In the genomic region with DNA sequence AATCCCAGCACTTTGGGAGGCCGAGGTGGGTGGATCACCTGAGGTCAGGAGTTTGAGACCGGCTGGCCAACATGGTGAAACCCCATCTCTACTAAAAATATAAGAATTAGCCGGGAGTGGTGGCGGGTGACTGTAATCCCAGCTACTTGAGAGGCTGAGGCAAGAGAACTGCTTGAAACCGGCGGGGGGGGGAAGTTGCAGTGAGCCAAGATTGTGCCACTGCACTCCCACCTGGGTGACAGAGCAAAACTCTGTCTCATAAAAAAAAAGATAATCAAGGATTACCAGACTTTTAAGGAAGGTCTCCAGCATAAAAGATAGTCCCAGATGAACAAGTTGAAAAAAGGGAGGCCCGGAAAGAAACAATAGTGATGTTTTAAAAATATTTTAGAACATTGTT, we compare ENCODE assay signal across 7 cellular contexts. TPM values are rescaled to one million over a fixed set of nuclear protein-coding genes. Genes with fewer than 3 reads are reported as not detected.
"Had no signal": no experiment of that assay in that cellular context is flagged by ENCODE, and none has a peak within 500 bp of the region (broad histone marks: within the 10 kb centered on the region; RNA-seq: fewer than 3 reads in every experiment).

No MANE protein-coding gene starts in this region.

RNA-seq across cellular contexts. Expression of a gene that starts 48.4 kb away (rescaled TPM):
- total RNA-seq: M059J, NCI-H460, OCI-LY7, PC-9, Right ventricle myocardium inferior, RPMI7951, SK-MEL-5 had no signal
